Comparison of ENCODE assay signal across 8 cellular contexts in genomic region chr19:45994456-45994988, GRCh38. TPM values are rescaled to one million over a fixed set of nuclear protein-coding genes. Genes with fewer than 3 reads are reported as not detected.
DNase-seq lines count a peak whose midpoint lies in the region; ATAC-seq, FAIRE-seq and TF ChIP-seq lines count a peak whose summit lies in the region.

No MANE protein-coding gene starts in this region.

- CTCF ChIA-PET in HEK293T (lab: Yijun Ruan, JAX), result interaction anchor here (1.0 to 1.6 kb wide), 3 partner anchors 15 to 83 kb away, joined by 3 to 6 read pairs (median 3); no protein-coding TSS in a partner anchor

- no peak for FAIRE-seq in bronchial epithelial cell (lab: Jason Lieb, UNC)

- no peak for TF ChIP-seq CTCF in bronchial epithelial cell (IDR thresholded peaks at IDR 0.05; ENCODE audit: insufficient read depth, low read length, severe bottlenecking)

- H3K9me3 ChIP-seq in BLaER1, result no peaks in the 10 kb centered on the region
- no peaks in the 10 kb centered on the region for H3K9me3 ChIP-seq in mucosa of stomach (ENCODE audit: control insufficient read depth, low read length)

- peak; percentile 37 for DNase-seq in bronchial epithelial cell (ENCODE audit: low read depth)
- DNase-seq in HEK293T (ENCODE audit: extremely low spot score), result no peak
- DNase-seq in epidermal melanocyte (ENCODE audit: insufficient read length, low spot score), result no peak
- no peak for DNase-seq in activated T-cell treated with anti-CD3 and anti-CD28 coated beads, Interleukin-2, amount 50 U/mL, for 1 hour
- DNase-seq in C1 segment of cervical spinal cord (lab: John Stamatoyannopoulos, UW), result no peak

- H3K27me3 ChIP-seq in BLaER1, result peaks cover 14% of the 10 kb centered on the region
- no peaks in the 10 kb centered on the region for H3K27me3 ChIP-seq in bronchial epithelial cell (ENCODE audit: control insufficient read depth, insufficient read depth, low read length)
- H3K27me3 ChIP-seq in mucosa of stomach (ENCODE audit: control insufficient read depth, insufficient read depth, low read length), result peaks cover under 1% of the 10 kb centered on the region

- peak overlapping the region; percentile 83 for H3K4me2 ChIP-seq in BLaER1

- H3K36me3 ChIP-seq in BLaER1 (peaks cover 18% of the 10 kb centered on the region), bronchial epithelial cell (ENCODE audit: control insufficient read depth, insufficient read depth, low read length) (peaks cover 5% of the 10 kb centered on the region), mucosa of stomach (ENCODE audit: control insufficient read depth, insufficient read depth, low read length) (no peaks in the 10 kb centered on the region)

- H3K9ac ChIP-seq in BLaER1 (peak overlapping the region; percentile 40; the same call in 1 of the 2 replicates), mucosa of stomach (ENCODE audit: low read length) (peak overlapping the region; percentile 26)

- POLR2A ChIA-PET in HEK293T (lab: Yijun Ruan, JAX), result interaction anchor here (0.6 to 4.1 kb wide), 17 partner anchors 8 to 225 kb away, joined by 3 to 42 read pairs (median 6); partner anchors contain the start of genes FOXA3, IRF2BP1, MYPOP and NOVA2

- H3K27ac ChIP-seq in BLaER1, result no peak overlapping the region

- ATAC-seq in HG03045 (IDR thresholded peaks at IDR 0.05; ENCODE audit: unreplicated experiment), result peak; percentile 1

- H3K4me1 ChIP-seq in BLaER1 (peaks cover 27% of the 10 kb centered on the region), mucosa of stomach (ENCODE audit: control insufficient read depth, insufficient read depth, low read length) (peaks cover 7% of the 10 kb centered on the region)

- H3K4me3 ChIP-seq in BLaER1 (peak overlapping the region; percentile 65), bronchial epithelial cell (ENCODE audit: low read depth, low read length) (peak overlapping the region; percentile 36), mucosa of stomach (ENCODE audit: low read length) (no peak overlapping the region)

- H4K20me1 ChIP-seq in BLaER1, result peaks cover 17% of the 10 kb centered on the region

TF ChIP-seq in HEK293T, 16 proteins besides CTCF, POLR2A, EP300 and RAD21:
- TF ChIP-seq ELF4 (IDR thresholded peaks at IDR 0.05) (no peak), TARDBP (IDR thresholded peaks at IDR 0.05) (no peak), FOXA1 (IDR thresholded peaks at IDR 0.05) (no peak), NFRKB (IDR thresholded peaks at IDR 0.05) (no peak), L3MBTL2 (conservative IDR thresholded peaks at IDR 0.05) (no peak)
- TF ChIP-seq, protein P1, sequence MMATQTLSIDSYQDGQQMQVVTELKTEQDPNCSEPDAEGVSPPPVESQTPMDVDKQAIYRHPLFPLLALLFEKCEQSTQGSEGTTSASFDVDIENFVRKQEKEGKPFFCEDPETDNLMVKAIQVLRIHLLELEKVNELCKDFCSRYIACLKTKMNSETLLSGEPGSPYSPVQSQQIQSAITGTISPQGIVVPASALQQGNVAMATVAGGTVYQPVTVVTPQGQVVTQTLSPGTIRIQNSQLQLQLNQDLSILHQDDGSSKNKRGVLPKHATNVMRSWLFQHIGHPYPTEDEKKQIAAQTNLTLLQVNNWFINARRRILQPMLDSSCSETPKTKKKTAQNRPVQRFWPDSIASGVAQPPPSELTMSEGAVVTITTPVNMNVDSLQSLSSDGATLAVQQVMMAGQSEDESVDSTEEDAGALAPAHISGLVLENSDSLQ (IDR thresholded peaks at IDR 0.05), result no peak

RNA-seq across cellular contexts. Expression of gene CCDC61, which starts 0.7 kb away (rescaled TPM):
- total RNA-seq in bronchial epithelial cell, result 10.3 and 12.9 TPM in 2 replicates

RNA-seq across cellular contexts. Expression of gene NOVA2, which starts 20.9 kb away (rescaled TPM):
- not detected in 2 replicates for total RNA-seq in bronchial epithelial cell

RNA-seq across cellular contexts. Expression of gene PGLYRP1, which starts 28.3 kb away (rescaled TPM):
- total RNA-seq in bronchial epithelial cell, result not detected in 2 replicates

RNA-seq across cellular contexts. Expression of gene IGFL4, which starts 46.3 kb away (rescaled TPM):
- not detected in 2 replicates for total RNA-seq in bronchial epithelial cell
